8 cellular contexts compared by ENCODE assay signal in the genomic region with DNA sequence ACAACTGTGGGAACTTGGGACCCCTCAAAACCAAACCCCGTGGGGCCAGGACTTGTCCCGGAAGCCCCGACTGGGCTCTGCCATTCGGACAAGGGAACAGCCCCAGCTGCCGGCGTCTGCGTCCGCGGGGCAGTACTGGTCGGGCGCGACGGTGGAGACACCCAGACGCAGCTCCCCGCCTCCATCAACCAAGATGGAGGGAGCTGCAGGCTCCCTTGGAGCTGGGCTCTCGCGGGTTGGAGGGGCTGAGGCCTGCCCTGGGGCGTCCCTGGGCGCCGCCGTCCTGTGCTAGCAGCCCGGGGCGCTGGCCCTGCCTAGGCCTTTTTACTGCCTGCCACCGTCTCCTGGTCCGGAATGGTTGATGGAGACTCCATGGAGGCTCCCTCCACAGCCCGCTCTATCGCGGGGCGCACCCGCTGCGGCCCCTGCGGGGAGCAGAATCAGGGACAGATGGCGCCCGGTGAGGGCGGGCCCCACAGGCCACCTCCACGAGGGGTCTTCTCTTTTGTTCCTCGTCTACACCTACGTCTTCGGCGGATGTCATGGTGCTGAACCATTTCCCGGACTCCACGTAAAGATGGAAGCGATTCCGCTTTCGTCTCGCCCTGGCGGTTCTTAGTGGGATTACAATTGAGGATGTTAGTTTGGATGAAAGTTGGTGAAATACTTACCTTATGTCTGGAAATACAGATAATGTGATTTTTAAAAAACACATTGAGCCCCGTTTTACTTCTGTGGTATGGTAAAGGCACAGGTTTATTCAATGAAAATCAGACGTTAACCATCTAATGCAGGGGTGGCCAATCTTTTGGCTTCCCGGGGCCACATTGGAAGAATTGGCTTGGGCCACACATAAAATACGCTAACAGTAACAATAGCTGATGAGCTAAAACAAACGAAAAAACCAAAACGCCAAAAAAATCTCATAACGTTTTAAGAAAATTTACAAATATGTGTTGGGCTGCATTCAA. TPM values are rescaled to one million over a fixed set of nuclear protein-coding genes. Genes with fewer than 3 reads are reported as not detected.
DNase-seq lines count a peak whose midpoint lies in the region; ATAC-seq and TF ChIP-seq lines count a peak whose summit lies in the region.

No MANE protein-coding gene starts in this region.

- 6% methylated on average over 54 of the region's 54 CpGs for WGBS in thymus

- DNase-seq in EH (ENCODE audit: low read depth), result peak; percentile 65
- DNase-seq in SHP77 treated with DMSO at 0.1 percent for 48 hours (lab: John Stamatoyannopoulos, UW), result peak; percentile 41
- peak; percentile 27 to 88 (median 60) for DNase-seq in head of caudate nucleus
- DNase-seq in osteocyte (ENCODE audit: extremely low spot score, unreplicated experiment), result no peak

- H3K27ac Mint-ChIP-seq in activated naive CD4-positive, alpha-beta T cell treated with anti-CD3 and anti-CD28 coated beads, Interleukin-2, amount 50 U/mL, for 24 hours, result peak overlapping the region; percentile 98
- peak overlapping the region; percentile 98 for H3K27ac Mint-ChIP-seq in osteocyte (ENCODE audit: unreplicated experiment)

- intact Hi-C loops in head of caudate nucleus (cut with DNase I), result loop anchor here (5.0 kb wide), 1 partner anchor 232 kb away; a partner anchor contains a TSS

- peak overlapping the region; percentile 88 for H3K4me3 ChIP-seq in thymus (ENCODE audit: low read length)

- H3K36me3 ChIP-seq in KOPT-K1 (ENCODE audit: insufficient read depth, low read length) (peaks cover 8% of the 10 kb centered on the region; the same call in 1 of the 2 replicates), thymus (ENCODE audit: control insufficient read depth, insufficient read depth) (no peaks in the 10 kb centered on the region)

- H3K9me3 ChIP-seq in KOPT-K1 (ENCODE audit: insufficient read depth, low read length, poor library complexity, severe bottlenecking) (no peaks in the 10 kb centered on the region), thymus (ENCODE audit: control insufficient read depth) (no peaks in the 10 kb centered on the region)

- no peaks in the 10 kb centered on the region for H3K27me3 Mint-ChIP-seq in activated naive CD4-positive, alpha-beta T cell treated with anti-CD3 and anti-CD28 coated beads, Interleukin-2, amount 50 U/mL, for 24 hours
- no peaks in the 10 kb centered on the region for H3K27me3 Mint-ChIP-seq in osteocyte (ENCODE audit: unreplicated experiment)

- no peaks in the 10 kb centered on the region for H3K9me3 Mint-ChIP-seq in activated naive CD4-positive, alpha-beta T cell treated with anti-CD3 and anti-CD28 coated beads, Interleukin-2, amount 50 U/mL, for 24 hours
- H3K9me3 Mint-ChIP-seq in osteocyte (ENCODE audit: unreplicated experiment), result no peaks in the 10 kb centered on the region

- peak; percentile 16 for ATAC-seq in GM21619 (IDR thresholded peaks at IDR 0.05; ENCODE audit: unreplicated experiment)

- H3K4me3 Mint-ChIP-seq in activated naive CD4-positive, alpha-beta T cell treated with anti-CD3 and anti-CD28 coated beads, Interleukin-2, amount 50 U/mL, for 24 hours, result peak overlapping the region; percentile 89
- H3K4me3 Mint-ChIP-seq in osteocyte (ENCODE audit: unreplicated experiment), result peak overlapping the region; percentile 97

- peak; percentile 71 for TF ChIP-seq CTCF in osteocyte (IDR thresholded peaks at IDR 0.05)

- H3K4me1 ChIP-seq in thymus (ENCODE audit: control insufficient read depth, insufficient read depth, low read length), result peaks cover 10% of the 10 kb centered on the region

- H3K27ac ChIP-seq in KOPT-K1 (ENCODE audit: low read depth, low read length, poor library complexity, severe bottlenecking) (peak overlapping the region; percentile 97), thymus (ENCODE audit: low read depth) (peak overlapping the region; percentile 98)

- H3K4me1 Mint-ChIP-seq in activated naive CD4-positive, alpha-beta T cell treated with anti-CD3 and anti-CD28 coated beads, Interleukin-2, amount 50 U/mL, for 24 hours, result peaks cover 31% of the 10 kb centered on the region
- H3K4me1 Mint-ChIP-seq in osteocyte (ENCODE audit: unreplicated experiment), result peaks cover 26% of the 10 kb centered on the region

- no peaks in the 10 kb centered on the region for H3K27me3 ChIP-seq in thymus (ENCODE audit: control insufficient read depth, insufficient read depth)

- H3K36me3 Mint-ChIP-seq in activated naive CD4-positive, alpha-beta T cell treated with anti-CD3 and anti-CD28 coated beads, Interleukin-2, amount 50 U/mL, for 24 hours, result no peaks in the 10 kb centered on the region
- H3K36me3 Mint-ChIP-seq in osteocyte (ENCODE audit: unreplicated experiment), result no peaks in the 10 kb centered on the region

RNA-seq across cellular contexts. Expression of a gene that starts 1.2 kb away (rescaled TPM):
- total RNA-seq in osteocyte, result 18.0 and 18.3 TPM in 2 replicates
- 18.4 TPM for polyA plus RNA-seq in thymus
